18 cellular contexts compared by ENCODE assay signal in genomic region chr4:100170986-100171385, GRCh38. TPM values are rescaled to one million over a fixed set of nuclear protein-coding genes. Genes with fewer than 3 reads are reported as not detected.
"Had no signal": no experiment of that assay in that cellular context is flagged by ENCODE, and none has a peak within 500 bp of the region (broad histone marks: within the 10 kb centered on the region; RNA-seq: fewer than 3 reads in every experiment).

No MANE protein-coding gene starts in this region.

- H3K27ac ChIP-seq: ovary, thoracic aorta, upper lobe of left lung had no signal

- ATAC-seq: activated CD8-positive, alpha-beta memory T cell treated with anti-CD3 and anti-CD28 coated beads, Interleukin-2, amount 10 ng/mL, durations not matched to agents 7 days and 5 days; activated T-helper 17 cell treated with anti-CD3 and anti-CD28 coated beads, Interleukin-2, amount 50 U/mL, for 72 hours; left cardiac atrium; natural killer cell; sciatic nerve; stimulated activated memory B cell treated with anti-CD40 and anti-IgM and Interleukin-4, amounts not matched to agents 10 μg/mL and 1 μg/mL and 100 μg/mL, for 72 hours had no signal

- H3K9me3 ChIP-seq: ovary, thoracic aorta, upper lobe of left lung had no signal

- H3K36me3 ChIP-seq: ovary, thoracic aorta, upper lobe of left lung had no signal

- H3K4me3 ChIP-seq: ovary, thoracic aorta, upper lobe of left lung had no signal

- DNase-seq: activated B cell treated with CpG ODN at 0.5 μM for 24 hours; activated CD4-positive, alpha-beta memory T cell treated with anti-CD3 and anti-CD28 coated beads, Interleukin-2, amount 10 ng/mL, durations not matched to agents 7 days and 5 days; activated CD4-positive, alpha-beta T cell treated with anti-CD3 and anti-CD28 coated beads for 48 hours; activated CD8-positive, alpha-beta memory T cell treated with anti-CD3 and anti-CD28 coated beads, Interleukin-2, amount 10 ng/mL, durations not matched to agents 7 days and 5 days; activated naive CD4-positive, alpha-beta T cell treated with Interleukin-2 at 50 U/mL for 16 hours; activated naive CD8-positive, alpha-beta T cell treated with anti-CD3 and anti-CD28 coated beads, Interleukin-2, amount 10 ng/mL, durations not matched to agents 7 days and 5 days; amygdala; endodermal cell; erythroblast; left cardiac atrium; natural killer cell; ovary; stimulated activated CD4-positive, alpha-beta T cell treated with anti-CD3 and anti-CD28 coated beads, Interleukin-4, amount 100 ng/mL, for 4 hours; upper lobe of left lung had no signal

- H3K27me3 ChIP-seq: ovary, upper lobe of left lung had no signal

- H3K4me1 ChIP-seq: upper lobe of left lung had no signal

RNA-seq across cellular contexts. Expression of gene DDIT4L, which starts 19.3 kb away (rescaled TPM):
- total RNA-seq: activated B cell treated with CpG ODN at 0.5 μM for 24 hours, natural killer cell had no signal
